In genomic region chr19:2848625-2849024, GRCh38 we compare ENCODE assay signal across 19 cellular contexts. TPM values are rescaled to one million over a fixed set of nuclear protein-coding genes. Genes with fewer than 3 reads are reported as not detected.
DNase-seq lines count a peak whose midpoint lies in the region; ATAC-seq and TF ChIP-seq lines count a peak whose summit lies in the region.
"Had no signal": no experiment of that assay in that cellular context is flagged by ENCODE, and none has a peak within 500 bp of the region (broad histone marks: within the 10 kb centered on the region; RNA-seq: fewer than 3 reads in every experiment).

No MANE protein-coding gene starts in this region.

- 96 to 97% methylated on average over 3 to 4 of the region's 4 CpGs for WGBS in endodermal cell (ENCODE audit: insufficient coverage in 1 of 2, insufficient read length in 1 of 2), 2 experiments
- WGBS in psoas muscle, 3 donors, result 25 to 45% (median 26%) methylated on average over 4 of the region's 4 CpGs

- POLR2A ChIA-PET in AG04450 (lab: Yijun Ruan, JAX), result interaction anchor here (0.6 kb wide), 1 partner anchor 11 kb away, joined by 5 read pairs; no protein-coding TSS in a partner anchor

- H3K4me3 Mint-ChIP-seq in endodermal cell, result no peak overlapping the region

- H3K4me3 ChIP-seq in AG04450 (ENCODE audit: low read depth, low read length) (no peak overlapping the region), endodermal cell (ENCODE audit: low read length) (peak overlapping the region; percentile 41), psoas muscle (no peak overlapping the region)
- H3K4me3 ChIP-seq: MG63 had no signal

- TF ChIP-seq CTCF in AG04450 (IDR thresholded peaks at IDR 0.05; ENCODE audit: low read depth, low read length) (no peak), endodermal cell (conservative IDR thresholded peaks at IDR 0.05) (no peak), psoas muscle (IDR thresholded peaks at IDR 0.05) (no peak)

- CTCF ChIA-PET in AG04450 (lab: Charles Lee), result interaction anchor here (1.5 kb wide), 1 partner anchor 38 kb away, joined by 3 read pairs; no protein-coding TSS in a partner anchor

- H3K27ac ChIP-seq in AG04450 (ENCODE audit: low read depth, low read length) (no peak overlapping the region), endodermal cell (ENCODE audit: low read depth, low read length) (no peak overlapping the region), psoas muscle (peak overlapping the region; percentile 48)

- no peaks in the 10 kb centered on the region for H3K27me3 ChIP-seq in AG04450 (ENCODE audit: control insufficient read depth, insufficient read depth, low read length)
- H3K27me3 ChIP-seq in endodermal cell (ENCODE audit: control insufficient read depth, insufficient read depth, low read length, poor library complexity, severe bottlenecking), result no peaks in the 10 kb centered on the region
- H3K27me3 ChIP-seq in psoas muscle (ENCODE audit: insufficient read depth in 3 of 3, low read length in 2 of 3), result peaks cover 0 to 2% (median 0%) of the 10 kb centered on the region in 3 donors
- H3K27me3 ChIP-seq: MG63 had no signal

- peaks cover 68% of the 10 kb centered on the region for H3K9me3 ChIP-seq in AG04450 (ENCODE audit: control insufficient read depth, insufficient read depth, low read length)
- H3K9me3 ChIP-seq in endodermal cell (ENCODE audit: control insufficient read depth, low read length), result peaks cover 94% of the 10 kb centered on the region
- H3K9me3 ChIP-seq in psoas muscle, result peaks cover 46% of the 10 kb centered on the region

- H3K27me3 Mint-ChIP-seq in endodermal cell (ENCODE audit: insufficient read depth), result no peaks in the 10 kb centered on the region

- H3K36me3 ChIP-seq in endodermal cell (ENCODE audit: control insufficient read depth, insufficient read depth, low read length) (peaks cover 59% of the 10 kb centered on the region), psoas muscle (ENCODE audit: insufficient read depth in 1 of 2, low read depth in 1 of 2) (peaks cover 21 to 35% of the 10 kb centered on the region in 2 donors)

- no peak overlapping the region for H3K9ac ChIP-seq in endodermal cell (ENCODE audit: extremely low read depth, low read length, poor library complexity, severe bottlenecking)

- no peaks in the 10 kb centered on the region for H3K4me1 Mint-ChIP-seq in endodermal cell

- no peaks in the 10 kb centered on the region for H3K4me1 ChIP-seq in endodermal cell (ENCODE audit: control insufficient read depth, insufficient read depth, low read length)
- peaks cover 11% of the 10 kb centered on the region for H3K4me1 ChIP-seq in psoas muscle

- peak; percentile 37 to 77 (median 54) for ATAC-seq in psoas muscle
- no peak for ATAC-seq in HG02642 (IDR thresholded peaks at IDR 0.05; ENCODE audit: poor library complexity, unreplicated experiment)
- ATAC-seq: HepG2 had no signal

- intact Hi-C loops in psoas muscle (cut with DNase I), result loop anchor here in 1 of 2 donors (10.0 kb wide), 1 partner anchor 96 kb away; the partner anchor contains the start of gene ZNF77

- peaks cover 85% of the 10 kb centered on the region for H3K36me3 Mint-ChIP-seq in endodermal cell (ENCODE audit: low read depth)

- no peak overlapping the region for H3K27ac Mint-ChIP-seq in endodermal cell

- H3K9me3 Mint-ChIP-seq in endodermal cell, result peaks cover 88% of the 10 kb centered on the region

- peak; percentile 29 for DNase-seq in AG04450 (ENCODE audit: low read depth, low spot score)
- peak; percentile 35 for DNase-seq in GM04504 (ENCODE audit: low read depth)
- DNase-seq in endodermal cell, result no peak
- DNase-seq in psoas muscle, result no peak
- no peak for DNase-seq in activated gamma-delta T cell treated with Interleukin-2 at 50 U/mL for 16 hours
- no peak for DNase-seq in KG1 (lab: John Stamatoyannopoulos, UW)
- DNase-seq in NCI-H2171 treated with DMSO at 0.1 percent for 48 hours (lab: John Stamatoyannopoulos, UW), result no peak
- DNase-seq: AML-193, COR-L47, MG63, NCI-H1092 treated with DMSO at 0.1 percent for 48 hours, NCI-H1694, NCI-H226, NCI-H524 treated with DMSO at 0.1 percent for 48 hours, OCI-M1, SHP77 treated with DMSO at 0.1 percent for 48 hours had no signal

RNA-seq across cellular contexts. Expression of gene ZNF555, which starts 7.3 kb away (rescaled TPM):
- polyA plus RNA-seq in AG04450 (2011; rRNA removed) (6.2 and 7.1 TPM in 2 replicates), psoas muscle (1 to 10 TPM; 1.7 to 2.4 (median 1.9) TPM)
- 8.8 and 12.2 TPM in 2 replicates for polyA minus RNA-seq in AG04450 (2011; rRNA and poly(A)+ RNA removed)
- total RNA-seq in endodermal cell (10 to 100 TPM in 1 of 2 donors, 1 to 10 TPM in 1; 9.6 to 10.5 TPM), psoas muscle (10 to 100 TPM in 2 of 4 donors, 1 to 10 TPM in 2; 2.9 to 16.0 (median 8.5) TPM)
- polyA plus RNA-seq in endodermal cell (2013, experiment 1 of 2), result 8.7 TPM
- polyA plus RNA-seq in endodermal cell (2013, experiment 2 of 2), result 8.7 TPM

RNA-seq across cellular contexts. Expression of gene ZNF556, which starts 18.5 kb away (rescaled TPM):
- polyA plus RNA-seq in AG04450 (2011; rRNA removed) (not detected in 2 replicates), psoas muscle (1 to 10 TPM in 1 of 3 donors, under 1 TPM in 2; 0.24 to 7.7 (median 0.69) TPM)
- not detected in 2 replicates for polyA minus RNA-seq in AG04450 (2011; rRNA and poly(A)+ RNA removed)
- total RNA-seq in endodermal cell (not detected), psoas muscle (10 to 100 TPM in 2 of 4 donors, under 1 TPM in 2; 0.57 to 15.6 (median 5.8) TPM)
- polyA plus RNA-seq in endodermal cell (2013, experiment 1 of 2), result 0.04 TPM
- 0.04 TPM for polyA plus RNA-seq in endodermal cell (2013, experiment 2 of 2)
- total RNA-seq: A172 had no signal

RNA-seq across cellular contexts. Expression of gene ZNF554, which starts 29.0 kb away (rescaled TPM):
- polyA plus RNA-seq in AG04450 (2011; rRNA removed) (1.8 and 2.0 TPM in 2 replicates), psoas muscle (1 to 10 TPM; 1.8 to 5.2 (median 3.6) TPM)
- 3.0 and 3.8 TPM in 2 replicates for polyA minus RNA-seq in AG04450 (2011; rRNA and poly(A)+ RNA removed)
- total RNA-seq in endodermal cell (1 to 10 TPM; 8.4 to 9.2 TPM), psoas muscle (1 to 10 TPM; 3.5 to 6.5 (median 4.5) TPM)
- 5.1 TPM for polyA plus RNA-seq in endodermal cell (2013, experiment 1 of 2)
- polyA plus RNA-seq in endodermal cell (2013, experiment 2 of 2), result 4.7 TPM

RNA-seq across cellular contexts. Expression of gene ZNF57, which starts 52.1 kb away (rescaled TPM):
- polyA plus RNA-seq in AG04450 (2011; rRNA removed) (2.3 and 2.4 TPM in 2 replicates), psoas muscle (1 to 10 TPM in 1 of 3 donors, under 1 TPM in 2; 0.65 to 1.9 (median 0.77) TPM)
- 4.0 and 5.9 TPM in 2 replicates for polyA minus RNA-seq in AG04450 (2011; rRNA and poly(A)+ RNA removed)
- total RNA-seq in endodermal cell (1 to 10 TPM; 4.3 to 5.0 TPM), psoas muscle (1 to 10 TPM; 1.0 to 1.7 (median 1.3) TPM)
- polyA plus RNA-seq in endodermal cell (2013, experiment 1 of 2), result 4.1 TPM
- 4.2 TPM for polyA plus RNA-seq in endodermal cell (2013, experiment 2 of 2)

Comparison
In these comparisons a context has a peak if more than half of its experiments do, and no peak if none do; other contexts are left out.
1. DNase-seq: peak in AG04450 (single experiment) and GM04504 (single experiment); none in endodermal cell (single experiment), psoas muscle (0 of 2), activated gamma-delta T cell treated with Interleukin-2 at 50 U/mL for 16 hours (single experiment), KG1 (single experiment) and NCI-H2171 treated with DMSO at 0.1 percent for 48 hours (single experiment).